1 cellular context compared by ENCODE assay signal in the genomic region with DNA sequence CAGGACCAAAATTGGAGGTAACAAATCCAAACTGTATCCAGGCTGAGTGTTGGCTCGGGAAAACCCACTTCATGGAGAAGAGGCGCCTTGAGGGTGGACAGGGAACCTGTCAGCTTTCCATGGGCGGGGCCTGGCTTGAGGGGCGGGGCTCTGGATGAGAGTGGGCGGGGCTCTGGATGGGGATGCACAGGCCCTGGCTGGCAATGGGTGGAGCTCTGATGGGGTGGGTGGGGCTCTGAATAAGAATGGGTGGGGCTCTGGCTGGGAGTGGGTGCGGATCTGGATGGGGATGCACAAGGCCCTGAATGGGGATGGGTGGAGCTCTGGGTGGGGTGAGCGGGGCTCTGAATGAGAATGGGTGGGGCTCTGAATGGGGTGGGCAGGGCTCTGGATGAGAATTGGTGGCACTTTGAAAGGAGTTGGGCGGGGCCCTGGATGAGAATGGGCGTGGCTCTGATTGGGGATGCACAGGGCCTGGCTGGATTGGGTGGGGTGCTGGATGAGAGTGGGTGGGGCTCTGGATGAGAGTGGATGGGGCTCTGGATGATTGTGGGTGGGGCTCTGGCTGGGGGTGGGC.
TF ChIP-seq lines count a peak whose summit lies in the region.

No MANE protein-coding gene starts in this region.

TF ChIP-seq in HEK293, 187 proteins besides CTCF, POLR2A, EP300 and RAD21:
- TF ChIP-seq ZBTB11 (tag by site-specific recombination; conservative IDR thresholded peaks at IDR 0.05; ENCODE audit: low read depth) (no peak), KLF1 (tag by site-specific recombination; IDR thresholded peaks at IDR 0.05) (peak; percentile 97), KLF9 (tag by site-specific recombination; IDR thresholded peaks at IDR 0.05; ENCODE audit: low read depth) (peak; percentile 33; the same call in 1 of the 2 replicates), ZNF148 (tag by site-specific recombination; IDR thresholded peaks at IDR 0.05; ENCODE audit: borderline replicate concordance) (no peak)
